Comparison of ENCODE assay signal across 32 cellular contexts in the genomic region with DNA sequence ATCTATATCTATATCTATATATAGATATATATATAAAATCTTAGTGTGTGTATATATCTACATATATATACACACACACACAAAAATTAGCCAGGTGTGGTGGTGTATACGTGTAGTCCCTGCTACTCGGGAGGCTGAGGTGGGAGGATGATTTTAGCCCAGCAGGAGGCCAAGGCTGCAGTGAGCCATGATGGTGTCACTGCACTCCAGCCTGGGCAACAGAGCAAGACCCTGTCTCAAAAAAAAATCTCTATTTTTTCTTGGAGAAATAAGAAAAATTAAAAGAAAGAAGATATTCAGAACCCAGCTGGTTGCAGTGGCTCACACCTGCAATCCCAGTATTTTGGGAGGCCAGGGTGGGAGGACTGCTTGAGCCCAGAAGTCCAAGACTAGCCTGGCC.
"Had no signal": no experiment of that assay in that cellular context is flagged by ENCODE, and none has a peak within 500 bp of the region (broad histone marks: within the 10 kb centered on the region; RNA-seq: fewer than 3 reads in every experiment).

No MANE protein-coding gene starts in this region.

- ATAC-seq: activated naive CD4-positive, alpha-beta T cell treated with anti-CD3 and anti-CD28 coated beads, Interleukin-2, amount 50 U/mL, for 72 hours; activated naive CD8-positive, alpha-beta T cell treated with anti-CD3 and anti-CD28 coated beads, Interleukin-2, amount 50 U/mL, for 24 hours; activated T-cell treated with anti-CD3 and anti-CD28 coated beads, Interleukin-2, amount 50 U/mL, for 4 hours; activated T-cell treated with anti-CD3 and anti-CD28 coated beads, Interleukin-2, amount 50 U/mL, for 72 hours; activated T-helper 17 cell treated with anti-CD3 and anti-CD28 coated beads, Interleukin-2, amount 50 U/mL, for 72 hours; body of pancreas had no signal

- H3K4me1 ChIP-seq: ascending aorta, body of pancreas, breast epithelium had no signal

- H3K36me3 ChIP-seq: adrenal gland, ascending aorta, brain microvascular endothelial cell, breast epithelium, cardiac muscle cell had no signal

- H3K9me3 ChIP-seq: adrenal gland, ascending aorta, body of pancreas, breast epithelium had no signal

- H3K27me3 ChIP-seq: adrenal gland, ascending aorta, body of pancreas, brain microvascular endothelial cell, breast epithelium, cardiac muscle cell had no signal

- H3K27ac ChIP-seq: adrenal gland, ascending aorta, body of pancreas, brain microvascular endothelial cell, breast epithelium, cardiac muscle cell had no signal

- FAIRE-seq: astrocyte, bronchial epithelial cell had no signal

- DNase-seq: activated effector memory CD4-positive, alpha-beta T cell treated with anti-CD3 and anti-CD28 coated beads, Interleukin-2, amount 50 U/mL, for 16 hours; activated effector memory CD4-positive, alpha-beta T cell treated with Interleukin-2 at 50 U/mL for 16 hours; activated gamma-delta T cell; activated gamma-delta T cell treated with Interleukin-2 at 50 U/mL for 16 hours; activated naive CD4-positive, alpha-beta T cell; activated naive CD4-positive, alpha-beta T cell treated with anti-CD3 and anti-CD28 coated beads for 36 hours; activated naive CD4-positive, alpha-beta T cell treated with anti-CD3 and anti-CD28 coated beads, Interleukin-2, amount 10 ng/mL, durations not matched to agents 7 days and 5 days; activated naive CD4-positive, alpha-beta T cell treated with anti-CD3 and anti-CD28 coated beads, Interleukin-2, amount 50 U/mL, for 16 hours; activated naive CD4-positive, alpha-beta T cell treated with Interleukin-2 at 50 U/mL for 16 hours; activated naive CD8-positive, alpha-beta T cell treated with anti-CD3 and anti-CD28 coated beads for 36 hours; activated naive CD8-positive, alpha-beta T cell treated with anti-CD3 and anti-CD28 coated beads, Interleukin-2, amount 10 ng/mL, durations not matched to agents 7 days and 5 days; activated naive CD8-positive, alpha-beta T cell treated with anti-CD3 and anti-CD28 coated beads, Interleukin-2, amount 50 U/mL, for 24 hours; activated T-cell treated with anti-CD3 and anti-CD28 coated beads, Interleukin-2, amount 50 U/mL, for 24 hours; activated T-cell treated with anti-CD3 and anti-CD28 coated beads, Interleukin-2, amount 50 U/mL, for 4 hours; activated T-cell treated with anti-CD3 and anti-CD28 coated beads, Interleukin-2, amount 50 U/mL, for 72 hours; adrenal gland; amniotic stem cell; amygdala; anterior cingulate cortex; aorta; body of pancreas; brain microvascular endothelial cell; caudate nucleus; central memory CD4-positive, alpha-beta T cell; cerebellar nuclear complex had no signal

- H3K4me3 ChIP-seq: adrenal gland, ascending aorta, body of pancreas, breast epithelium, cardiac muscle cell had no signal
